Comparison of ENCODE assay signal across 1 cellular context in the genomic region with DNA sequence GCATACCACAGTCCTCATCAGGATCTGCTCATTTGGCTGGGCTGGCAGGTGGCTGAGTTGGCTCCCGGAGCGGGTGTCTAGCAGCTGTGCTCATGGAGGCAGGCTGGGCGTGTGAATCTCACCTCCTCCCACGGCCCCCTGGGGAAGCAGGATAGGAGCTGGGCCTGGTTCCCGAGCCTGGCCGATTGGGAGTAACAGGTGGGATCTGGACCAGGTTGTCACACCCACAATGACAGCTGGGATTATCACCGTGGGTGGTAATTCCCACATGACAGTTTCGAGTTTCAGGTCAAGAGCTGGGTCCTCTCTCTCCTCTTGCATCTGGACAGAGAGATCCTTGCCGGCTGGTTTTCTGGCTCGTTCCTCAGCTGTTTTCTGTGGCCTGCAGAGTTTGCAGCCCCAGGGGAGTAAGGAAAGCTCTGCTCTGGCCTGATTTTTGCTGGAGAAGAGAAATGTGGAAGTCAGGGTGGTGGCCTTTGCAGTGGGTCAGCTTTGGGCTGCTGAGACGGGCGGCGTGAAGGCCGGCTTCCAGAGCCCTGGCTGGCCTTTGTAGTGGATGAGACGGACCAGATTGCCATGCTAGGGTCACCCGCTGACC.
TF ChIP-seq lines count a peak whose summit lies in the region.

No MANE protein-coding gene starts in this region.

TF ChIP-seq in K562, 482 proteins besides CTCF, POLR2A, EP300 and RAD21 (continued from another document):
- no peak for TF ChIP-seq TFE3 (CRISPR knock-in tag; IDR thresholded peaks at IDR 0.05)
